23 cellular contexts compared by ENCODE assay signal in genomic region chr3:143183668-143183970, GRCh38.
DNase-seq lines count a peak whose midpoint lies in the region; ATAC-seq and TF ChIP-seq lines count a peak whose summit lies in the region.
"Had no signal": no experiment of that assay in that cellular context is flagged by ENCODE, and none has a peak within 500 bp of the region (broad histone marks: within the 10 kb centered on the region; RNA-seq: fewer than 3 reads in every experiment).

No MANE protein-coding gene starts in this region.

- no peaks in the 10 kb centered on the region for H3K27me3 Mint-ChIP-seq in CD4-positive, CD25-positive, alpha-beta regulatory T cell
- no peaks in the 10 kb centered on the region for H3K27me3 Mint-ChIP-seq in activated T-helper 1 cell treated with anti-CD3 and anti-CD28 coated beads, Interleukin-12 subunit alpha, Interleukin-12 subunit beta, Interleukin-2, Interleukin-4 antibody, amounts not matched to agents 30 ng/mL and 10 ng/mL and 1 ng/mL, durations not matched to agents 14 hours and 24 hours and 36 hours (ENCODE audit: insufficient read depth)
- H3K27me3 Mint-ChIP-seq in naive thymus-derived CD4-positive, alpha-beta T cell, result no peaks in the 10 kb centered on the region

- H3K9me3 Mint-ChIP-seq in CD4-positive, CD25-positive, alpha-beta regulatory T cell, result peaks cover 0 to 5% (median 0%) of the 10 kb centered on the region in 7 donors
- H3K9me3 Mint-ChIP-seq in activated T-helper 1 cell treated with anti-CD3 and anti-CD28 coated beads, Interleukin-12 subunit alpha, Interleukin-12 subunit beta, Interleukin-2, Interleukin-4 antibody, amounts not matched to agents 30 ng/mL and 10 ng/mL and 1 ng/mL, durations not matched to agents 14 hours and 24 hours and 36 hours, result peaks cover 21% of the 10 kb centered on the region
- peaks cover 0 to 15% (median 0%) of the 10 kb centered on the region in 11 donors for H3K9me3 Mint-ChIP-seq in naive thymus-derived CD4-positive, alpha-beta T cell

- no peaks in the 10 kb centered on the region for H3K27me3 ChIP-seq in CD4-positive, CD25-positive, alpha-beta regulatory T cell (ENCODE audit: control insufficient read depth, insufficient read depth, low read length)
- no peaks in the 10 kb centered on the region for H3K27me3 ChIP-seq in naive thymus-derived CD4-positive, alpha-beta T cell (ENCODE audit: control insufficient read depth in 2 of 2, insufficient read depth in 2 of 2, low read length in 2 of 2)
- no peaks in the 10 kb centered on the region for H3K27me3 ChIP-seq in suprapubic skin
- peaks cover 10% of the 10 kb centered on the region for H3K27me3 ChIP-seq in WERI-Rb-1 (ENCODE audit: insufficient read depth, low read depth, severe bottlenecking)
- H3K27me3 ChIP-seq: BLaER1 treated with 17β-estradiol and CSF1 and Interleukin-3, amounts not matched to agents 10 nM and 100 nM had no signal

- CTCF ChIA-PET in HEK293T (lab: Yijun Ruan, JAX), result no interaction called here
- CTCF ChIA-PET in naive thymus-derived CD4-positive, alpha-beta T cell (lab: Charles Lee), result no interaction called here

- 87% methylated on average over 4 of the region's 4 CpGs for WGBS in suprapubic skin

- POLR2A ChIA-PET in HEK293T (lab: Yijun Ruan, JAX), result no interaction called here
- POLR2A ChIA-PET in naive thymus-derived CD4-positive, alpha-beta T cell (lab: Charles Lee), result interaction anchor here (0.5 to 1.1 kb wide), 2 partner anchors 16 to 40 kb away, joined by 3 read pairs; no protein-coding TSS in a partner anchor

- peak overlapping the region in 2 of 4 donors; percentile 53 to 66 for H3K4me3 Mint-ChIP-seq in CD4-positive, CD25-positive, alpha-beta regulatory T cell
- no peak overlapping the region for H3K4me3 Mint-ChIP-seq in activated T-helper 1 cell treated with anti-CD3 and anti-CD28 coated beads, Interleukin-12 subunit alpha, Interleukin-12 subunit beta, Interleukin-2, Interleukin-4 antibody, amounts not matched to agents 30 ng/mL and 10 ng/mL and 1 ng/mL, durations not matched to agents 14 hours and 24 hours and 36 hours
- H3K4me3 Mint-ChIP-seq in naive thymus-derived CD4-positive, alpha-beta T cell, result peak overlapping the region in 7 of 10 donors; percentile 1 to 63 (median 38)

- H3K4me1 ChIP-seq in CD4-positive, CD25-positive, alpha-beta regulatory T cell (ENCODE audit: control insufficient read depth, insufficient read depth, low read length, poor library complexity, severe bottlenecking), result no peaks in the 10 kb centered on the region
- no peaks in the 10 kb centered on the region for H3K4me1 ChIP-seq in naive thymus-derived CD4-positive, alpha-beta T cell (ENCODE audit: control insufficient read depth in 2 of 2, insufficient read depth in 2 of 2, low read length in 2 of 2)
- no peaks in the 10 kb centered on the region for H3K4me1 ChIP-seq in suprapubic skin
- H3K4me1 ChIP-seq: HAP-1 had no signal

- H3K27ac Mint-ChIP-seq in CD4-positive, CD25-positive, alpha-beta regulatory T cell, result peak overlapping the region; percentile 61 to 86 (median 70)
- H3K27ac Mint-ChIP-seq in activated T-helper 1 cell treated with anti-CD3 and anti-CD28 coated beads, Interleukin-12 subunit alpha, Interleukin-12 subunit beta, Interleukin-2, Interleukin-4 antibody, amounts not matched to agents 30 ng/mL and 10 ng/mL and 1 ng/mL, durations not matched to agents 14 hours and 24 hours and 36 hours, result peak overlapping the region; percentile 15
- H3K27ac Mint-ChIP-seq in naive thymus-derived CD4-positive, alpha-beta T cell, result peak overlapping the region in 6 of 9 donors; percentile 19 to 32 (median 24)

- no peak for TF ChIP-seq POLR2A in suprapubic skin (IDR thresholded peaks at IDR 0.05)

- intact Hi-C loops in activated T-helper 1 cell treated with anti-CD3 and anti-CD28 coated beads, Interleukin-12 subunit alpha, Interleukin-12 subunit beta, Interleukin-2, Interleukin-4 antibody, amounts not matched to agents 30 ng/mL and 10 ng/mL and 1 ng/mL, durations not matched to agents 14 hours and 24 hours and 36 hours (cut with micrococcal nuclease), result loop anchor here (2.0 kb wide), 1 partner anchor 19 kb away; no protein-coding TSS in a partner anchor
- intact Hi-C loops in naive thymus-derived CD4-positive, alpha-beta T cell (cut with micrococcal nuclease), result loop anchor here in 1 of 2 donors (5.0 kb wide), 1 partner anchor 34 kb away; no protein-coding TSS in a partner anchor

- TF ChIP-seq CTCF in suprapubic skin (IDR thresholded peaks at IDR 0.05) (no peak), WERI-Rb-1 (IDR thresholded peaks at IDR 0.05; ENCODE audit: low read depth, low read length) (no peak)

- H3K4me3 ChIP-seq in CD4-positive, CD25-positive, alpha-beta regulatory T cell (ENCODE audit: low read depth, low read length), result no peak overlapping the region
- H3K4me3 ChIP-seq in naive thymus-derived CD4-positive, alpha-beta T cell (ENCODE audit: low read length), result no peak overlapping the region
- no peak overlapping the region for H3K4me3 ChIP-seq in suprapubic skin
- no peak overlapping the region for H3K4me3 ChIP-seq in WERI-Rb-1 (ENCODE audit: low read depth, low read length)
- H3K4me3 ChIP-seq: BLaER1 treated with 17β-estradiol and CSF1 and Interleukin-3, amounts not matched to agents 10 nM and 100 nM; GM23248; HAP-1 had no signal

- H3K4me1 Mint-ChIP-seq in CD4-positive, CD25-positive, alpha-beta regulatory T cell, result peaks cover 10 to 49% (median 16%) of the 10 kb centered on the region in 4 donors
- peaks cover 14% of the 10 kb centered on the region for H3K4me1 Mint-ChIP-seq in activated T-helper 1 cell treated with anti-CD3 and anti-CD28 coated beads, Interleukin-12 subunit alpha, Interleukin-12 subunit beta, Interleukin-2, Interleukin-4 antibody, amounts not matched to agents 30 ng/mL and 10 ng/mL and 1 ng/mL, durations not matched to agents 14 hours and 24 hours and 36 hours (ENCODE audit: low read depth)
- H3K4me1 Mint-ChIP-seq in naive thymus-derived CD4-positive, alpha-beta T cell, result peaks cover 4 to 32% (median 26%) of the 10 kb centered on the region in 7 donors

- H3K36me3 Mint-ChIP-seq in CD4-positive, CD25-positive, alpha-beta regulatory T cell, result no peaks in the 10 kb centered on the region
- peaks cover 5% of the 10 kb centered on the region for H3K36me3 Mint-ChIP-seq in activated T-helper 1 cell treated with anti-CD3 and anti-CD28 coated beads, Interleukin-12 subunit alpha, Interleukin-12 subunit beta, Interleukin-2, Interleukin-4 antibody, amounts not matched to agents 30 ng/mL and 10 ng/mL and 1 ng/mL, durations not matched to agents 14 hours and 24 hours and 36 hours (ENCODE audit: low read depth)
- H3K36me3 Mint-ChIP-seq in naive thymus-derived CD4-positive, alpha-beta T cell, result peaks cover 0 to 14% (median 0%) of the 10 kb centered on the region in 5 donors

- no peak overlapping the region for H3K27ac ChIP-seq in CD4-positive, CD25-positive, alpha-beta regulatory T cell (ENCODE audit: insufficient read depth, low read length, poor library complexity, severe bottlenecking)
- H3K27ac ChIP-seq in naive thymus-derived CD4-positive, alpha-beta T cell (ENCODE audit: low read depth, low read length), result no peak overlapping the region
- H3K27ac ChIP-seq in suprapubic skin (no peak overlapping the region), WERI-Rb-1 (no peak overlapping the region)
- H3K27ac ChIP-seq: BLaER1 treated with 17β-estradiol and CSF1 and Interleukin-3, amounts not matched to agents 10 nM and 100 nM; GM23248; KMS-11 had no signal

- H3K9me3 ChIP-seq in CD4-positive, CD25-positive, alpha-beta regulatory T cell (ENCODE audit: control insufficient read depth in 2 of 2, low read length in 2 of 2), result no peaks in the 10 kb centered on the region
- H3K9me3 ChIP-seq in naive thymus-derived CD4-positive, alpha-beta T cell (ENCODE audit: control insufficient read depth in 2 of 3, low read length in 3 of 3), result no peaks in the 10 kb centered on the region
- H3K9me3 ChIP-seq in suprapubic skin (no peaks in the 10 kb centered on the region), WERI-Rb-1 (ENCODE audit: severe bottlenecking) (no peaks in the 10 kb centered on the region)
- H3K9me3 ChIP-seq: HAP-1 had no signal

- TF ChIP-seq EP300 in suprapubic skin (IDR thresholded peaks at IDR 0.05), result no peak

- no peaks in the 10 kb centered on the region for H3K36me3 ChIP-seq in CD4-positive, CD25-positive, alpha-beta regulatory T cell (ENCODE audit: control insufficient read depth, insufficient read depth, low read length)
- no peaks in the 10 kb centered on the region for H3K36me3 ChIP-seq in naive thymus-derived CD4-positive, alpha-beta T cell (ENCODE audit: control insufficient read depth in 2 of 3, insufficient read depth in 3 of 3, low read length in 3 of 3)
- H3K36me3 ChIP-seq in suprapubic skin, result no peaks in the 10 kb centered on the region
- no peaks in the 10 kb centered on the region for H3K36me3 ChIP-seq in WERI-Rb-1
- H3K36me3 ChIP-seq: BLaER1 treated with 17β-estradiol and CSF1 and Interleukin-3, amounts not matched to agents 10 nM and 100 nM; HAP-1 had no signal

- no peak for ATAC-seq in CD4-positive, CD25-positive, alpha-beta regulatory T cell (ENCODE audit: low read depth in 2 of 2)
- no peak for ATAC-seq in naive thymus-derived CD4-positive, alpha-beta T cell
- ATAC-seq: PC-3 had no signal

- DNase-seq in CD4-positive, CD25-positive, alpha-beta regulatory T cell, result no peak
- DNase-seq in HEK293T (ENCODE audit: extremely low spot score), result no peak
- DNase-seq in activated T-helper 1 cell treated with anti-CD3 and anti-CD28 coated beads, Interleukin-12 subunit alpha, Interleukin-12 subunit beta, Interleukin-2, Interleukin-4 antibody, amounts not matched to agents 30 ng/mL and 10 ng/mL and 1 ng/mL, durations not matched to agents 14 hours and 24 hours and 36 hours (ENCODE audit: low spot score), result no peak
- no peak for DNase-seq in naive thymus-derived CD4-positive, alpha-beta T cell
- no peak for DNase-seq in NCI-H1048 (lab: John Stamatoyannopoulos, UW)
- no peak for DNase-seq in suprapubic skin (ENCODE audit: low spot score in 2 of 2)
- no peak for DNase-seq in WERI-Rb-1
- DNase-seq: Calu3; CD8-positive, alpha-beta memory T cell; DMS153; GM23248; MV-4-11; NCI-H1694; NCI-H2081; NCI-H2171; NCI-H345; NCI-H524; NCI-H774; PC-3; T-helper 1 cell had no signal

TF ChIP-seq in HEK293T, 16 proteins besides CTCF, POLR2A, EP300 and RAD21:
- TF ChIP-seq CTBP1 (IDR thresholded peaks at IDR 0.05; ENCODE audit: borderline replicate concordance) (0 out of 2 replicates have a peak, but pooled peaks have one; percentile 14), BHLHE40 (IDR thresholded peaks at IDR 0.05; ENCODE audit: borderline replicate concordance) (no peak)

Comparison
In these comparisons a context has a peak if more than half of its experiments do, and no peak if none do; other contexts are left out.
1. H3K27ac Mint-ChIP-seq: peak in every context shown above with its lines; median percentile 70 in CD4-positive, CD25-positive, alpha-beta regulatory T cell; 24 in naive thymus-derived CD4-positive, alpha-beta T cell; 15 in activated T-helper 1 cell treated with anti-CD3 and anti-CD28 coated beads, Interleukin-12 subunit alpha, Interleukin-12 subunit beta, Interleukin-2, Interleukin-4 antibody, amounts not matched to agents 30 ng/mL and 10 ng/mL and 1 ng/mL, durations not matched to agents 14 hours and 24 hours and 36 hours.